8 cellular contexts compared by ENCODE assay signal in genomic region chr17:74202879-74203432, GRCh38. TPM values are rescaled to one million over a fixed set of nuclear protein-coding genes. Genes with fewer than 3 reads are reported as not detected.
DNase-seq lines count a peak whose midpoint lies in the region; ATAC-seq and TF ChIP-seq lines count a peak whose summit lies in the region.

No MANE protein-coding gene starts in this region.

- H3K27me3 Mint-ChIP-seq in activated CD4-positive, alpha-beta memory T cell treated with anti-CD3 and anti-CD28 coated beads, Interleukin-2, amount 10 ng/mL, durations not matched to agents 7 days and 5 days, result peaks cover 25% of the 10 kb centered on the region

- ATAC-seq in Right ventricle myocardium inferior (no peak), upper lobe of left lung (ENCODE audit: low FRiP score in 2 of 2) (no peak), HG03571 (IDR thresholded peaks at IDR 0.05; ENCODE audit: unreplicated experiment) (no peak)

- H3K36me3 ChIP-seq in right atrium auricular region (peaks cover 31% of the 10 kb centered on the region), hepatocyte (replicated peaks; ENCODE audit: insufficient read depth, low read depth) (no peaks in the 10 kb centered on the region), upper lobe of left lung (peaks cover 0 to 38% (median 23%) of the 10 kb centered on the region in 4 donors), colonic mucosa (no peaks in the 10 kb centered on the region)

- no peak for TF ChIP-seq CTCF in right atrium auricular region (IDR thresholded peaks at IDR 0.05)
- TF ChIP-seq CTCF in hepatocyte (IDR thresholded peaks at IDR 0.05; ENCODE audit: poor library complexity), result no peak
- no peak for TF ChIP-seq CTCF in upper lobe of left lung (IDR thresholded peaks at IDR 0.05)
- TF ChIP-seq CTCF in colonic mucosa (IDR thresholded peaks at IDR 0.05), result no peak

- H3K79me2 ChIP-seq in hepatocyte, result peaks cover 42% of the 10 kb centered on the region

- peaks cover 35% of the 10 kb centered on the region for H4K20me1 ChIP-seq in hepatocyte (ENCODE audit: insufficient read depth, poor library complexity, severe bottlenecking)

- intact Hi-C loops in Right ventricle myocardium inferior (cut with DNase I), result no loop called here
- intact Hi-C loops in colonic mucosa (cut with DNase I), result no loop called here

- H3K9me3 ChIP-seq in right atrium auricular region (no peaks in the 10 kb centered on the region), hepatocyte (ENCODE audit: low read depth) (no peaks in the 10 kb centered on the region), upper lobe of left lung (no peaks in the 10 kb centered on the region), colonic mucosa (no peaks in the 10 kb centered on the region)

- H3K4me3 ChIP-seq in right atrium auricular region (peak overlapping the region in 1 of 2 donors; percentile 95), hepatocyte (no peak overlapping the region), upper lobe of left lung (peak overlapping the region in 3 of 4 donors; percentile 71 to 92 (median 87)), colonic mucosa (no peak overlapping the region)

- TF ChIP-seq POLR2A in upper lobe of left lung (IDR thresholded peaks at IDR 0.05), result no peak

- peaks cover 35% of the 10 kb centered on the region for H3K36me3 Mint-ChIP-seq in activated CD4-positive, alpha-beta memory T cell treated with anti-CD3 and anti-CD28 coated beads, Interleukin-2, amount 10 ng/mL, durations not matched to agents 7 days and 5 days (ENCODE audit: low read depth)

- H3K9ac ChIP-seq in colonic mucosa (ENCODE audit: low read depth in 2 of 2, low read length in 2 of 2), result no peak overlapping the region

- 50% methylated on average over 19 of the region's 19 CpGs for WGBS in hepatocyte (ENCODE audit: low lambda C conversion rate, missing lambda C conversion rate)
- WGBS in upper lobe of left lung, 2 donors, result 43 to 44% methylated on average over 19 of the region's 19 CpGs

- peak; percentile 73 for DNase-seq in Right ventricle myocardium inferior (ENCODE audit: missing footprints)
- DNase-seq in right atrium auricular region (ENCODE audit: low spot score), result no peak
- DNase-seq in activated CD4-positive, alpha-beta memory T cell treated with anti-CD3 and anti-CD28 coated beads, Interleukin-2, amount 10 ng/mL, durations not matched to agents 7 days and 5 days, result no peak
- no peak for DNase-seq in hepatocyte (ENCODE audit: low spot score)
- DNase-seq in upper lobe of left lung, result no peak
- no peak for DNase-seq in NCI-H748 treated with DMSO at 0.1 percent for 48 hours (lab: John Stamatoyannopoulos, UW)
- DNase-seq in colonic mucosa, result no peak

- H3K4me1 ChIP-seq in right atrium auricular region (peaks cover 0 to 51% of the 10 kb centered on the region in 2 donors), hepatocyte (ENCODE audit: insufficient read depth) (peaks cover 18% of the 10 kb centered on the region), upper lobe of left lung (peaks cover 30 to 55% (median 40%) of the 10 kb centered on the region in 4 donors), colonic mucosa (peaks cover 19% of the 10 kb centered on the region)

- peak overlapping the region; percentile 98 for H3K4me3 Mint-ChIP-seq in activated CD4-positive, alpha-beta memory T cell treated with anti-CD3 and anti-CD28 coated beads, Interleukin-2, amount 10 ng/mL, durations not matched to agents 7 days and 5 days

- H2AFZ ChIP-seq in hepatocyte, result no peak overlapping the region

- POLR2A ChIA-PET in activated CD4-positive, alpha-beta memory T cell treated with anti-CD3 and anti-CD28 coated beads, Interleukin-2, amount 10 ng/mL, durations not matched to agents 7 days and 5 days (lab: Charles Lee), result interaction anchor here (0.7 to 4.0 kb wide), 6 partner anchors 8 to 167 kb away, joined by 3 to 36 read pairs (median 4); partner anchors contain the start of gene TTYH2

- H3K27me3 ChIP-seq in right atrium auricular region, result no peaks in the 10 kb centered on the region
- H3K27me3 ChIP-seq in hepatocyte, result peaks cover 11% of the 10 kb centered on the region
- no peaks in the 10 kb centered on the region for H3K27me3 ChIP-seq in upper lobe of left lung
- peaks cover 13% of the 10 kb centered on the region for H3K27me3 ChIP-seq in colonic mucosa

- H3K4me2 ChIP-seq in hepatocyte, result peak overlapping the region; percentile 58

- CTCF ChIA-PET in activated CD4-positive, alpha-beta memory T cell treated with anti-CD3 and anti-CD28 coated beads, Interleukin-2, amount 10 ng/mL, durations not matched to agents 7 days and 5 days (lab: Charles Lee), result interaction anchor here (0.6 to 2.6 kb wide), 14 partner anchors 10 to 652 kb away, joined by 3 to 10 read pairs (median 4); no protein-coding TSS in a partner anchor

- H3K27ac Mint-ChIP-seq in activated CD4-positive, alpha-beta memory T cell treated with anti-CD3 and anti-CD28 coated beads, Interleukin-2, amount 10 ng/mL, durations not matched to agents 7 days and 5 days, result no peak overlapping the region

- no peaks in the 10 kb centered on the region for H3K9me2 ChIP-seq in hepatocyte (replicated peaks; ENCODE audit: insufficient read depth)

- no peak for TF ChIP-seq EP300 in upper lobe of left lung (IDR thresholded peaks at IDR 0.05)

- no peaks in the 10 kb centered on the region for H3K9me3 Mint-ChIP-seq in activated CD4-positive, alpha-beta memory T cell treated with anti-CD3 and anti-CD28 coated beads, Interleukin-2, amount 10 ng/mL, durations not matched to agents 7 days and 5 days

- H3K27ac ChIP-seq in right atrium auricular region, result no peak overlapping the region
- no peak overlapping the region for H3K27ac ChIP-seq in hepatocyte
- no peak overlapping the region for H3K27ac ChIP-seq in upper lobe of left lung
- no peak overlapping the region for H3K27ac ChIP-seq in colonic mucosa

- H3K4me1 Mint-ChIP-seq in activated CD4-positive, alpha-beta memory T cell treated with anti-CD3 and anti-CD28 coated beads, Interleukin-2, amount 10 ng/mL, durations not matched to agents 7 days and 5 days, result peaks cover 41% of the 10 kb centered on the region

RNA-seq across cellular contexts. Expression of gene RPL38, which starts 0.5 kb away (rescaled TPM):
- total RNA-seq in Right ventricle myocardium inferior (747 TPM), right atrium auricular region (100 to 1,000 TPM; 212 to 310 TPM), hepatocyte (264 and 276 TPM in 2 replicates), upper lobe of left lung (100 to 1,000 TPM; 334 to 709 (median 485) TPM), colonic mucosa (100 to 1,000 TPM; 723 to 795 TPM)
- total RNA-seq in activated CD4-positive, alpha-beta memory T cell treated with anti-CD3 and anti-CD28 coated beads, Interleukin-2, amount 10 ng/mL, durations not matched to agents 7 days and 5 days, result 1,000 to 10,000 TPM; 1,064 to 1,066 TPM
- 758 and 761 TPM in 2 replicates for polyA plus RNA-seq in hepatocyte

RNA-seq across cellular contexts. Expression of gene TTYH2, which starts 10.4 kb away (rescaled TPM):
- total RNA-seq in Right ventricle myocardium inferior (39.2 TPM), right atrium auricular region (10 to 100 TPM; 18.2 to 26.0 TPM), hepatocyte (7.1 and 7.4 TPM in 2 replicates), upper lobe of left lung (10 to 100 TPM in 1 of 6 donors, 1 to 10 TPM in 5; 2.4 to 10.5 (median 8.0) TPM), colonic mucosa (1 to 10 TPM in 1 of 2 donors, under 1 TPM in 1; 0.86 to 2.9 TPM)
- total RNA-seq in activated CD4-positive, alpha-beta memory T cell treated with anti-CD3 and anti-CD28 coated beads, Interleukin-2, amount 10 ng/mL, durations not matched to agents 7 days and 5 days, result 10 to 100 TPM; 23.8 to 25.6 TPM
- 4.5 and 7.8 TPM in 2 replicates for polyA plus RNA-seq in hepatocyte

Comparison
In these comparisons a context has a peak if more than half of its experiments do, and no peak if none do; other contexts are left out.
1. H3K4me3 ChIP-seq: peak in upper lobe of left lung (3 of 4); none in hepatocyte (single experiment) and colonic mucosa (single experiment).